8 cellular contexts compared by ENCODE assay signal in genomic region chr9:33750307-33750838, GRCh38. TPM values are rescaled to one million over a fixed set of nuclear protein-coding genes. Genes with fewer than 3 reads are reported as not detected.
DNase-seq lines count a peak whose midpoint lies in the region; ATAC-seq and TF ChIP-seq lines count a peak whose summit lies in the region.

No MANE protein-coding gene starts in this region.

- H4K20me1 ChIP-seq in IMR-90 (ENCODE audit: insufficient read depth, low read length) = no peaks in the 10 kb centered on the region

- no peaks in the 10 kb centered on the region for H3K79me1 ChIP-seq in IMR-90 (ENCODE audit: low read depth in 1 of 2, low read length in 2 of 2)

- dilution Hi-C loops in IMR-90 (cut with HindIII; ENCODE audit: low sequenced_read_pairs, unreplicated experiment) = no loop called here

- no peak for TF ChIP-seq CTCF in IMR-90 (conservative IDR thresholded peaks at IDR 0.05; ENCODE audit: low read depth, low read length)

- no peak overlapping the region for H3K9ac ChIP-seq in IMR-90 (ENCODE audit: low read depth, low read length)

- no peaks in the 10 kb centered on the region for H3K9me1 ChIP-seq in IMR-90 (ENCODE audit: insufficient read depth, low read length)

- no peak for TF ChIP-seq RAD21 in IMR-90 (IDR thresholded peaks at IDR 0.05; ENCODE audit: low read length)

- no peak overlapping the region for H4K5ac ChIP-seq in IMR-90 (ENCODE audit: low read depth, low read length)

- no peaks in the 10 kb centered on the region for H3K36me3 ChIP-seq in IMR-90 (ENCODE audit: control insufficient read depth, insufficient read depth, low read length)

- H2BK15ac ChIP-seq in IMR-90 (ENCODE audit: low read depth, low read length) = no peak overlapping the region

- peak overlapping the region; percentile 38 for H3K4me3 ChIP-seq in IMR-90 (ENCODE audit: insufficient read depth, low read depth, low read length)

- TF ChIP-seq POLR2A in IMR-90 (IDR thresholded peaks at IDR 0.05; ENCODE audit: low read depth, low read length) = no peak

- H3K23ac ChIP-seq in IMR-90 (ENCODE audit: low read depth, low read length) = no peak overlapping the region

- H3K4ac ChIP-seq in IMR-90 (ENCODE audit: low read depth, low read length) = no peak overlapping the region

- H2BK120ac ChIP-seq in IMR-90 (ENCODE audit: low read depth, low read length) = no peak overlapping the region

- POLR2A ChIA-PET in IMR-90 (lab: Charles Lee; ENCODE audit: unreplicated experiment) = no interaction called here

- no peak overlapping the region for H3K56ac ChIP-seq in IMR-90 (ENCODE audit: extremely low read depth, insufficient read depth, low read length)

- 9% methylated on average over 25 of the region's 35 CpGs; no CpG with 5 or more reads in 1 of the 2 experiments for WGBS in IMR-90 (ENCODE audit: extremely low coverage in 2 of 2, insufficient read length in 1 of 2), 2 experiments

- peak overlapping the region; percentile 52; the same call in 1 of the 2 replicates for H3K4me2 ChIP-seq in IMR-90 (ENCODE audit: low read depth, low read length)

- H3K9me3 ChIP-seq in IMR-90 (ENCODE audit: control insufficient read depth, insufficient read depth, low read length) = peaks cover 3% of the 10 kb centered on the region; the same call in 1 of the 2 replicates

- H3K14ac ChIP-seq in IMR-90 (replicated peaks; ENCODE audit: low read depth, low read length) = no peak overlapping the region

- H2BK20ac ChIP-seq in IMR-90 (ENCODE audit: low read depth, low read length) = no peak overlapping the region

- DNase-seq in AG20443 (ENCODE audit: low spot score) = peak; percentile 61
- peak; percentile 15 for DNase-seq in IMR-90
- DNase-seq in cerebellar cortex (ENCODE audit: low spot score) = peak; percentile 44
- DNase-seq in kidney glomerular epithelial cell (lab: John Stamatoyannopoulos, UW) = peak; percentile 17
- no peak for DNase-seq in CD1c-positive myeloid dendritic cell (ENCODE audit: extremely low spot score)

- no TSS peak for BruUV-seq in IMR-90 (replicated peaks; lab: Mats Ljungman, UMichigan)

- H3K27me3 ChIP-seq in IMR-90 (ENCODE audit: control insufficient read depth, insufficient read depth, low read length) = peaks cover 40% of the 10 kb centered on the region

- no peak overlapping the region for H2AK5ac ChIP-seq in IMR-90 (ENCODE audit: low read depth, low read length)

- intact Hi-C loops in IMR-90 (cut with micrococcal nuclease) = no loop called here

- H2AFZ ChIP-seq in IMR-90 (replicated peaks; ENCODE audit: low read length, poor library complexity) = peak overlapping the region; percentile 78

- H4K91ac ChIP-seq in IMR-90 (ENCODE audit: insufficient read depth, low read depth, low read length) = no peak overlapping the region

- no peak overlapping the region for H2AK9ac ChIP-seq in IMR-90 (replicated peaks; ENCODE audit: low read depth, low read length, poor library complexity)

- H2BK5ac ChIP-seq in IMR-90 (ENCODE audit: low read depth, low read length, poor library complexity, severe bottlenecking) = no peak overlapping the region

- no peaks in the 10 kb centered on the region; the same call in 1 of the 2 replicates for H3K4me1 ChIP-seq in IMR-90 (ENCODE audit: control insufficient read depth, insufficient read depth, low read length)

- CTCF ChIA-PET in IMR-90 (lab: Yijun Ruan, JAX) = interaction anchor here (3.1 kb wide), 1 partner anchor 12 kb away, joined by 13 read pairs; no protein-coding TSS in a partner anchor

- ATAC-seq in IMR-90 (ENCODE audit: low read depth) (peak; percentile 89), GM21447 (IDR thresholded peaks at IDR 0.05; ENCODE audit: unreplicated experiment) (no peak), HG03025 (IDR thresholded peaks at IDR 0.05; ENCODE audit: low FRiP score, unreplicated experiment) (no peak), GM21423 (IDR thresholded peaks at IDR 0.05; ENCODE audit: unreplicated experiment) (no peak)

- H3K27ac ChIP-seq in IMR-90 (ENCODE audit: insufficient read depth, low read length) = no peak overlapping the region

- H4K8ac ChIP-seq in IMR-90 (ENCODE audit: low read depth in 2 of 2, low read length in 2 of 2) = no peak overlapping the region

- no peak overlapping the region for H3K18ac ChIP-seq in IMR-90 (ENCODE audit: low read depth, low read length)

- in situ Hi-C loops in IMR-90 (cut with MboI; ENCODE audit: low sequenced_read_pairs) = no loop called here

TF ChIP-seq in IMR-90, 13 proteins besides CTCF, POLR2A, EP300 and RAD21:
- TF ChIP-seq CEBPB (IDR thresholded peaks at IDR 0.05; ENCODE audit: low read depth, low read length) (no peak), BHLHE40 (IDR thresholded peaks at IDR 0.05; ENCODE audit: low read depth, low read length) (no peak), MAZ (IDR thresholded peaks at IDR 0.05; ENCODE audit: borderline replicate concordance, low read depth, low read length) (no peak), SMC3 (IDR thresholded peaks at IDR 0.05; ENCODE audit: low read depth, low read length) (no peak)

RNA-seq across cellular contexts. Expression of gene PRSS3, which starts 45.0 kb away (rescaled TPM):
- total RNA-seq in IMR-90 (2012; rRNA removed) = 16.4 and 26.9 TPM in 2 replicates
- polyA plus RNA-seq in IMR-90 (2012; rRNA removed) = 7.0 and 7.7 TPM in 2 replicates
- 8.9 and 9.3 TPM in 2 replicates for polyA plus RNA-seq in IMR-90 (2012; cell fraction: cytosol; rRNA removed)
- 1.7 and 4.1 TPM in 2 replicates for polyA plus RNA-seq in IMR-90 (2012; cell fraction: nucleus; rRNA removed; ENCODE audit: low replicate concordance)
